17 cellular contexts compared by ENCODE assay signal in the genomic region with DNA sequence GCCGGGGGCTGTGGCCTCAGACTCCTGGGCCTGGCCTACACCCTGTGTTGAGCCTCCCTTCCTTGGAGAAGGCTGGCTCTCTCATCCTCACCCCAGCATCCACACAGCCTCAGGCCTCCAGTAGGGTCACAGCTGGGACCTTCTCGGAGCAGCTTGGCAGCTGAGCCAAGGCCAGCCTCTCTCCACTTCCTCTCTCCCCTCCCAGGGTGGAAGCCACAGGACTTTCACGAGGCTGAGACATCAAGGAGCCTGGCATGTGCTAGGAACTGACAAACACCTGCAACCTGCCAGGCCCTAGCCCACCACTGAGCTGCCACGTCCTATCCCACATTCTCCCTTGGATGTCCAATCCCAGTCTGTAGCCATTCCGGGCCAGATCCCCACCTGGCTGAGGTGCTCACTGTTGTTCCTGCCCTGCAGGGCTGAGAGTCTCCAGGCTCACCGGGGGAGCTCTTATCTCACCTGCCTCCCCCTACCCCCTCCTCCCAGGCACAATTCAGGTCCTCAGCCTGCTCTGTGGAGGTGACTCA. TPM values are rescaled to one million over a fixed set of nuclear protein-coding genes. Genes with fewer than 3 reads are reported as not detected.
DNase-seq lines count a peak whose midpoint lies in the region; ATAC-seq, FAIRE-seq and TF ChIP-seq lines count a peak whose summit lies in the region.
"Had no signal": no experiment of that assay in that cellular context is flagged by ENCODE, and none has a peak within 500 bp of the region (broad histone marks: within the 10 kb centered on the region; RNA-seq: fewer than 3 reads in every experiment).

No MANE protein-coding gene starts in this region.

- in situ Hi-C loops in GM13976 (cut with MboI; ENCODE audit: low sequenced_read_pairs, unreplicated experiment) = no loop called here

- WGBS in small intestine, 3 donors = 43 to 53% (median 44%) methylated on average over 6 of the region's 6 CpGs

- no peak for ATAC-seq in HG02610 (IDR thresholded peaks at IDR 0.05; ENCODE audit: unreplicated experiment)

- intact Hi-C loops in left ventricle myocardium inferior (cut with micrococcal nuclease) = no loop called here

- H3K9me3 ChIP-seq in left ventricle myocardium inferior (replicated peaks) (no peaks in the 10 kb centered on the region), small intestine (ENCODE audit: control insufficient read depth, low read depth) (no peaks in the 10 kb centered on the region)
- H3K9me3 ChIP-seq: BLaER1 treated with 17β-estradiol and CSF1 and Interleukin-3, amounts not matched to agents 10 nM and 100 nM; breast epithelium had no signal

- no peak for FAIRE-seq in small intestine (lab: Jason Lieb, UNC)
- FAIRE-seq: endometrium, keratinocyte had no signal

- TF ChIP-seq CTCF in left ventricle myocardium inferior (IDR thresholded peaks at IDR 0.05; ENCODE audit: borderline replicate concordance) (no peak), GM13976 (IDR thresholded peaks at IDR 0.05; ENCODE audit: borderline replicate concordance, control extremely low read depth, extremely low read depth, insufficient read depth, missing control alignments) (no peak)

- no peaks in the 10 kb centered on the region for H3K27me3 ChIP-seq in left ventricle myocardium inferior (ENCODE audit: low read depth)
- no peaks in the 10 kb centered on the region for H3K27me3 ChIP-seq in small intestine (ENCODE audit: control insufficient read depth in 2 of 2, insufficient read depth in 2 of 2, low read length in 2 of 2)
- H3K27me3 ChIP-seq: breast epithelium had no signal

- no peaks in the 10 kb centered on the region for H3K36me3 ChIP-seq in left ventricle myocardium inferior
- no peaks in the 10 kb centered on the region for H3K36me3 ChIP-seq in small intestine (ENCODE audit: control insufficient read depth in 2 of 2, insufficient read depth in 2 of 2, low read length in 2 of 2)
- H3K36me3 ChIP-seq: BLaER1 treated with 17β-estradiol and CSF1 and Interleukin-3, amounts not matched to agents 10 nM and 100 nM; breast epithelium had no signal

- DNase-seq in GF-D8 (lab: John Stamatoyannopoulos, UW) = peak; percentile 67
- peak; percentile 30 for DNase-seq in NCI-H69 (lab: John Stamatoyannopoulos, UW)
- DNase-seq in left ventricle myocardium inferior = peak; percentile 15
- DNase-seq in small intestine = peak; percentile 50
- DNase-seq in NCI-H1930 (lab: John Stamatoyannopoulos, UW) = no peak
- no peak for DNase-seq in GM13976 (ENCODE audit: low spot score)
- DNase-seq: foreskin melanocyte; GM23248; KG1; SHP77 treated with DMSO at 0.1 percent for 48 hours; stimulated activated CD8-positive, alpha-beta memory T cell treated with anti-CD3 and anti-CD28 coated beads, Interleukin-4, amount 100 ng/mL, for 48 hours; trophoblast cell had no signal

- peak overlapping the region; percentile 84 for H3K4me3 ChIP-seq in left ventricle myocardium inferior
- H3K4me3 ChIP-seq in small intestine (ENCODE audit: low read depth in 1 of 2, low read length in 2 of 2) = peak overlapping the region in 1 of 2 donors; percentile 80
- H3K4me3 ChIP-seq: BLaER1 treated with 17β-estradiol and CSF1 and Interleukin-3, amounts not matched to agents 10 nM and 100 nM; GM23248 had no signal

- peak overlapping the region; percentile 96 for H3K27ac ChIP-seq in left ventricle myocardium inferior (replicated peaks)
- H3K27ac ChIP-seq in small intestine (ENCODE audit: low read depth in 1 of 2, low read length in 1 of 2) = peak overlapping the region in 1 of 2 donors; percentile 62
- H3K27ac ChIP-seq: BLaER1 treated with 17β-estradiol and CSF1 and Interleukin-3, amounts not matched to agents 10 nM and 100 nM; GM23248 had no signal

- H3K4me1 ChIP-seq in left ventricle myocardium inferior = peaks cover 100% of the 10 kb centered on the region
- peaks cover 12% of the 10 kb centered on the region in 2 donors for H3K4me1 ChIP-seq in small intestine (ENCODE audit: control insufficient read depth in 2 of 2, insufficient read depth in 1 of 2, low read depth in 1 of 2, low read length in 1 of 2)

RNA-seq across cellular contexts. Expression of gene MMP15, which starts 3.1 kb away (rescaled TPM):
- 64.1 TPM for total RNA-seq in left ventricle myocardium inferior
- 10 to 100 TPM; 38.2 to 67.3 (median 47.2) TPM for polyA plus RNA-seq in small intestine

RNA-seq across cellular contexts. Expression of gene USB1, which starts 27.4 kb away (rescaled TPM):
- total RNA-seq in left ventricle myocardium inferior = 35.2 TPM
- 10 to 100 TPM; 21.7 to 26.5 (median 26.2) TPM for polyA plus RNA-seq in small intestine

RNA-seq across cellular contexts. Expression of gene ZNF319, which starts 28.1 kb away (rescaled TPM):
- 10.0 TPM for total RNA-seq in left ventricle myocardium inferior
- 1 to 10 TPM; 2.2 to 4.0 (median 2.4) TPM for polyA plus RNA-seq in small intestine

RNA-seq across cellular contexts. Expression of gene CNGB1, which starts 57.7 kb away (rescaled TPM):
- not detected for total RNA-seq in left ventricle myocardium inferior
- polyA plus RNA-seq in small intestine = 1 to 10 TPM in 1 of 3 donors, not detected in 2; 1.7 TPM
- total RNA-seq: breast epithelium, GM23248 had no signal
- polyA plus RNA-seq: GM23248 had no signal

Comparison
In these comparisons a context has a peak if more than half of its experiments do, and no peak if none do; other contexts are left out.
1. DNase-seq: peak in GF-D8 (single experiment), NCI-H69 (single experiment), left ventricle myocardium inferior (single experiment) and small intestine (single experiment); none in NCI-H1930 (0 of 2) and GM13976 (single experiment).